ENCODE assay signal across 12 cellular contexts in genomic region chr11:10488121-10488580, GRCh38. TPM values are rescaled to one million over a fixed set of nuclear protein-coding genes. Genes with fewer than 3 reads are reported as not detected.
A peak's percentile ranks its signal among the peaks of the same experiment; 100 is the strongest.
DNase-seq lines count a peak whose midpoint lies in the region; ATAC-seq, FAIRE-seq and TF ChIP-seq lines count a peak whose summit lies in the region.
"Had no signal": no experiment of that assay in that cellular context is flagged by ENCODE, and none has a peak within 500 bp of the region (broad histone marks: within the 10 kb centered on the region; RNA-seq: fewer than 3 reads in every experiment).

No MANE protein-coding gene starts in this region.

- H3K27ac ChIP-seq in keratinocyte (ENCODE audit: control insufficient read depth, insufficient read depth, low read length) (peak overlapping the region; percentile 95), transverse colon (peak overlapping the region in 3 of 4 donors; percentile 57 to 80 (median 61))
- H3K27ac ChIP-seq: body of pancreas, hepatocyte had no signal

- H3K36me3 ChIP-seq in keratinocyte (ENCODE audit: control insufficient read depth in 2 of 2, extremely low read depth in 1 of 2, insufficient read depth in 2 of 2, low read length in 2 of 2) (peaks cover 14 to 23% of the 10 kb centered on the region in 2 experiments), transverse colon (no peaks in the 10 kb centered on the region)

- CTCF ChIA-PET in activated CD8-positive, alpha-beta T cell treated with anti-CD3 and anti-CD28 coated beads for 36 hours (lab: Charles Lee), result interaction anchor here (1.0 to 1.4 kb wide), 5 partner anchors 33 to 121 kb away, joined by 3 to 9 read pairs (median 7); partner anchors contain the start of genes AMPD3 and RNF141

- no peak overlapping the region for H3K4me3 Mint-ChIP-seq in activated CD8-positive, alpha-beta T cell treated with anti-CD3 and anti-CD28 coated beads for 36 hours

- WGBS in transverse colon (ENCODE audit: low coverage in 1 of 2), 2 donors, result 75 to 83% methylated on average over 8 to 10 of the region's 10 CpGs

- no peaks in the 10 kb centered on the region for H3K27me3 Mint-ChIP-seq in activated CD8-positive, alpha-beta T cell treated with anti-CD3 and anti-CD28 coated beads for 36 hours
- H3K27me3 Mint-ChIP-seq: progenitor cell of endocrine pancreas had no signal

- FAIRE-seq in keratinocyte (lab: Jason Lieb, UNC), result peak; percentile 98

- H3K4me2 ChIP-seq in keratinocyte (ENCODE audit: control insufficient read depth, extremely low read depth, insufficient read depth, low read depth, low read length), result peak overlapping the region; percentile 63
- H3K4me2 ChIP-seq: hepatocyte had no signal

- DNase-seq in activated T-cell treated with anti-CD3 and anti-CD28 coated beads, Interleukin-2, amount 50 U/mL, for 48 hours, result peak; percentile 19 to 20
- no peak for DNase-seq in activated T-cell treated with anti-CD3 and anti-CD28 coated beads, Interleukin-2, amount 50 U/mL, for 1 hour
- DNase-seq in activated CD8-positive, alpha-beta T cell treated with anti-CD3 and anti-CD28 coated beads for 36 hours, result peak; percentile 37
- peak; percentile 98 for DNase-seq in keratinocyte (ENCODE audit: low read depth, low spot score)
- peak; percentile 50 for DNase-seq in transverse colon
- DNase-seq in NCI-H2196 (lab: John Stamatoyannopoulos, UW; ENCODE audit: unreplicated experiment), result no peak
- DNase-seq: body of pancreas, NCI-H1417 had no signal

- TF ChIP-seq POLR2A in transverse colon (IDR thresholded peaks at IDR 0.05), result peak; percentile 35

- POLR2A ChIA-PET in activated CD8-positive, alpha-beta T cell treated with anti-CD3 and anti-CD28 coated beads for 36 hours (lab: Charles Lee), result interaction anchor here (0.7 kb wide), 1 partner anchor 24 kb away, joined by 3 read pairs; no protein-coding TSS in a partner anchor

- H2AFZ ChIP-seq in keratinocyte (ENCODE audit: control insufficient read depth, low read length), result no peak overlapping the region
- H2AFZ ChIP-seq: hepatocyte had no signal

- H3K9ac ChIP-seq in keratinocyte (ENCODE audit: control insufficient read depth, extremely low read depth, insufficient read depth, low read length), result peak overlapping the region; percentile 77

- peaks cover 24% of the 10 kb centered on the region for H3K4me1 Mint-ChIP-seq in activated CD8-positive, alpha-beta T cell treated with anti-CD3 and anti-CD28 coated beads for 36 hours (ENCODE audit: low read depth)

- peak; percentile 64 for ATAC-seq in activated CD8-positive, alpha-beta T cell treated with anti-CD3 and anti-CD28 coated beads for 36 hours
- no peak for ATAC-seq in HG03097 (IDR thresholded peaks at IDR 0.05; ENCODE audit: low FRiP score, unreplicated experiment)
- no peak for ATAC-seq in GM21423 (IDR thresholded peaks at IDR 0.05; ENCODE audit: unreplicated experiment)
- ATAC-seq: body of pancreas had no signal

- dilution Hi-C loops in keratinocyte (cut with MboI; ENCODE audit: extremely low pct_ligation_motif_present, low sequenced_read_pairs), result no loop called here

- no peaks in the 10 kb centered on the region for H3K79me2 ChIP-seq in keratinocyte (ENCODE audit: control insufficient read depth, insufficient read depth, low read length)
- H3K79me2 ChIP-seq: hepatocyte had no signal

- no peak for TF ChIP-seq EP300 in transverse colon (IDR thresholded peaks at IDR 0.05; ENCODE audit: low read depth)

- H3K4me3 ChIP-seq in keratinocyte (ENCODE audit: control insufficient read depth in 2 of 3, extremely low read depth in 1 of 3, insufficient read depth in 2 of 3, low read depth in 1 of 3, low read length in 3 of 3), result peak overlapping the region in 1 of 3 experiments; percentile 25
- H3K4me3 ChIP-seq in transverse colon, result no peak overlapping the region
- H3K4me3 ChIP-seq: body of pancreas, hepatocyte had no signal

- H3K36me3 Mint-ChIP-seq in activated CD8-positive, alpha-beta T cell treated with anti-CD3 and anti-CD28 coated beads for 36 hours (ENCODE audit: low read depth), result peaks cover 24% of the 10 kb centered on the region

- intact Hi-C loops in activated CD8-positive, alpha-beta T cell treated with anti-CD3 and anti-CD28 coated beads for 36 hours (cut with micrococcal nuclease), result no loop called here
- intact Hi-C loops in transverse colon (cut with DNase I; ENCODE audit: low total_unique reads), result no loop called here

- TF ChIP-seq CTCF in activated CD8-positive, alpha-beta T cell treated with anti-CD3 and anti-CD28 coated beads for 36 hours (IDR thresholded peaks at IDR 0.05), result no peak
- TF ChIP-seq CTCF in keratinocyte (optimal IDR thresholded peaks at IDR 0.05 in 1 of 3, IDR thresholded peaks at IDR 0.05 in 1 of 3, conservative IDR thresholded peaks at IDR 0.05 in 1 of 3; ENCODE audit: extremely low read depth in 1 of 3, insufficient read depth in 2 of 3, low read length in 3 of 3) (peak in 2 of 3 experiments; percentile 8 to 18), transverse colon (IDR thresholded peaks at IDR 0.05) (no peak)

- H3K4me1 ChIP-seq in keratinocyte (ENCODE audit: control insufficient read depth, extremely low read depth, insufficient read depth, low read length) (peaks cover 34% of the 10 kb centered on the region), transverse colon (peaks cover 0 to 17% (median 15%) of the 10 kb centered on the region in 4 donors)
- H3K4me1 ChIP-seq: body of pancreas had no signal

- H3K9me1 ChIP-seq in keratinocyte (ENCODE audit: control insufficient read depth, extremely low read depth, insufficient read depth, low read length), result no peaks in the 10 kb centered on the region

- H3K9me3 ChIP-seq in keratinocyte (ENCODE audit: control insufficient read depth, low read depth, low read length) (no peaks in the 10 kb centered on the region), transverse colon (no peaks in the 10 kb centered on the region)
- H3K9me3 ChIP-seq: body of pancreas had no signal

- no peaks in the 10 kb centered on the region for H3K27me3 ChIP-seq in keratinocyte (ENCODE audit: control insufficient read depth, extremely low read depth, insufficient read depth, low read length)
- no peaks in the 10 kb centered on the region for H3K27me3 ChIP-seq in transverse colon
- H3K27me3 ChIP-seq: body of pancreas, hepatocyte had no signal

- in situ Hi-C loops in transverse colon (cut with MboI; ENCODE audit: low pct_ligation_motif_present in 1 of 4, low pct_unique_long_range_greater_than_20kb in 1 of 4, low sequenced_read_pairs in 3 of 4), result no loop called here

- no peaks in the 10 kb centered on the region for H4K20me1 ChIP-seq in keratinocyte (ENCODE audit: control insufficient read depth, extremely low read depth, insufficient read depth, low read length)

- H3K27ac Mint-ChIP-seq in activated CD8-positive, alpha-beta T cell treated with anti-CD3 and anti-CD28 coated beads for 36 hours, result peak overlapping the region; percentile 64
- H3K27ac Mint-ChIP-seq: progenitor cell of endocrine pancreas had no signal

- H3K9me3 Mint-ChIP-seq in activated CD8-positive, alpha-beta T cell treated with anti-CD3 and anti-CD28 coated beads for 36 hours, result no peaks in the 10 kb centered on the region

RNA-seq across cellular contexts. Expression of gene AMPD3, which starts 33.1 kb away (rescaled TPM):
- 10 to 100 TPM; 31.1 to 34.2 TPM for total RNA-seq in activated CD8-positive, alpha-beta T cell treated with anti-CD3 and anti-CD28 coated beads for 36 hours
- 11.1 to 12.5 TPM (median 11.2 TPM) in 3 replicates for polyA plus RNA-seq in keratinocyte
- 13.1 TPM for polyA plus RNA-seq in keratinocyte (2011; ENCODE audit: low read depth)
- 8.2 and 10.3 TPM in 2 replicates for polyA plus RNA-seq in keratinocyte (2011; cell fraction: cytosol; rRNA removed)
- 21.1 and 23.1 TPM in 2 replicates for polyA plus RNA-seq in keratinocyte (2011; cell fraction: nucleus; rRNA removed)
- polyA plus RNA-seq in keratinocyte (2012; ENCODE audit: low replicate concordance), result 8.3 and 15.0 TPM in 2 replicates
- 15.9 to 20.6 TPM (median 16.8 TPM) in 3 replicates for polyA minus RNA-seq in keratinocyte
- polyA minus RNA-seq in keratinocyte (2011; cell fraction: cytosol; rRNA and poly(A)+ RNA removed), result 16.9 TPM
- 23.8 and 25.1 TPM in 2 replicates for polyA minus RNA-seq in keratinocyte (2011; cell fraction: nucleus; rRNA and poly(A)+ RNA removed)
- 10 to 100 TPM in 3 of 4 donors, 1 to 10 TPM in 1; 2.4 to 32.9 (median 11.2) TPM for total RNA-seq in transverse colon

RNA-seq across cellular contexts. Expression of gene RNF141, which starts 52.8 kb away (rescaled TPM):
- 10 to 100 TPM; 19.4 to 20.8 TPM for total RNA-seq in activated CD8-positive, alpha-beta T cell treated with anti-CD3 and anti-CD28 coated beads for 36 hours
- 27.8 to 59.1 TPM (median 45.2 TPM) in 3 replicates for polyA plus RNA-seq in keratinocyte
- 56.1 TPM for polyA plus RNA-seq in keratinocyte (2011; ENCODE audit: low read depth)
- polyA plus RNA-seq in keratinocyte (2011; cell fraction: cytosol; rRNA removed), result 26.5 and 45.6 TPM in 2 replicates
- 13.4 and 21.0 TPM in 2 replicates for polyA plus RNA-seq in keratinocyte (2011; cell fraction: nucleus; rRNA removed)
- 34.4 and 54.8 TPM in 2 replicates for polyA plus RNA-seq in keratinocyte (2012; ENCODE audit: low replicate concordance)
- 9.1 to 40.1 TPM (median 34.0 TPM) in 3 replicates for polyA minus RNA-seq in keratinocyte
- 28.4 TPM for polyA minus RNA-seq in keratinocyte (2011; cell fraction: cytosol; rRNA and poly(A)+ RNA removed)
- polyA minus RNA-seq in keratinocyte (2011; cell fraction: nucleus; rRNA and poly(A)+ RNA removed), result 8.3 and 14.4 TPM in 2 replicates
- 10 to 100 TPM; 13.1 to 31.4 (median 22.3) TPM for total RNA-seq in transverse colon

Comparison
In these comparisons a context has a peak if more than half of its experiments do, and no peak if none do; other contexts are left out.
1. DNase-seq: peak in activated T-cell treated with anti-CD3 and anti-CD28 coated beads, Interleukin-2, amount 50 U/mL, for 48 hours (2 of 2), activated CD8-positive, alpha-beta T cell treated with anti-CD3 and anti-CD28 coated beads for 36 hours (single experiment), keratinocyte (single experiment) and transverse colon (single experiment); none in activated T-cell treated with anti-CD3 and anti-CD28 coated beads, Interleukin-2, amount 50 U/mL, for 1 hour (single experiment) and NCI-H2196 (single experiment).
2. CTCF ChIP-seq: peak in keratinocyte (2 of 3); none in activated CD8-positive, alpha-beta T cell treated with anti-CD3 and anti-CD28 coated beads for 36 hours (single experiment) and transverse colon (0 of 5).